Comparison of ENCODE assay signal across 32 cellular contexts in the genomic region with DNA sequence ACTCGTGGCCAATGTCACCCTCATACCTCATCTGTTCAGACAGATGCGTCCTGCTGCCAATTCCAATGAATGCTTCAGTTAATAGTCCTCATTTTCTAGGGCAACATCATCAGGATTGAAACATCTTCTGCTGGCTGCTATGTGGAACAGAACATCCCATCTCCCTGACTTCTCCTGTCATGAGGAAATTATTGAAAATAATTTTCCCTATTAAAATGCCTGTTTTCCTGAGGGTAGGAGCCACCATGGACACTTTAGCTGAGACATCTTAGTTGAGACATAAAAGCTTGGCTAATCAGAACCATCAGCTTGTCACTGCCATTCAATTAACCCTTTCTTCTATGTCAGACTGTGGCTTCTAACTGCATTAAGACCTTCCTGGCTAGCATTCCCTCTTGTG.
"Had no signal": no experiment of that assay in that cellular context is flagged by ENCODE, and none has a peak within 500 bp of the region (broad histone marks: within the 10 kb centered on the region; RNA-seq: fewer than 3 reads in every experiment).

No MANE protein-coding gene starts in this region.

- H3K4me2 ChIP-seq: KMS-11, PC-9 had no signal

- H2AFZ ChIP-seq: PC-9 had no signal

- H3K4me3 ChIP-seq: PC-9, SJSA1, SK-N-MC had no signal

- DNase-seq: Karpas-422, KBM-7, MM.1S, MV-4-11, NCI-H1092, NCI-H1105, NCI-H1417 treated with DMSO at 0.1 percent for 48 hours, NCI-H1436 treated with DMSO at 0.1 percent for 48 hours, NCI-H1694 treated with DMSO at 0.1 percent for 48 hours, NCI-H187 treated with DMSO at 0.1 percent for 48 hours, NCI-H2029, NCI-H2081 treated with DMSO at 0.1 percent for 48 hours, NCI-H2107, NCI-H2171, NCI-H226, NCI-H446, NCI-H510A treated with DMSO at 0.1 percent for 48 hours, NCI-H524 treated with DMSO at 0.1 percent for 48 hours, NCI-H526 treated with DMSO at 0.1 percent for 48 hours, NCI-H774, PC-9, SHP77, SIG-M5, T-cell had no signal

- H3K36me3 ChIP-seq: SJSA1 had no signal

- H3K9ac ChIP-seq: KMS-11 had no signal

- H3K27me3 ChIP-seq: SJSA1 had no signal

- H3K27ac ChIP-seq: KMS-11, PC-9, RWPE1, SJSA1, SK-N-MC had no signal

- H3K4me1 ChIP-seq: SJSA1 had no signal

- H3K9me3 ChIP-seq: SJSA1 had no signal

- ATAC-seq: Panc1, Right ventricle myocardium inferior, SK-N-SH treated with all-trans-retinoic acid at 6 μM for 48 hours, T-cell had no signal

- FAIRE-seq: RCC 7860 had no signal
